15 cellular contexts compared by ENCODE assay signal in genomic region chr4:148061139-148061476, GRCh38.
A peak's percentile ranks its signal among the peaks of the same experiment; 100 is the strongest.
DNase-seq lines count a peak whose midpoint lies in the region; ATAC-seq and TF ChIP-seq lines count a peak whose summit lies in the region.
"Had no signal": no experiment of that assay in that cellular context is flagged by ENCODE, and none has a peak within 500 bp of the region (broad histone marks: within the 10 kb centered on the region; RNA-seq: fewer than 3 reads in every experiment).

No MANE protein-coding gene starts in this region.

- no peak overlapping the region for H3K27ac ChIP-seq in adrenal gland
- H3K27ac ChIP-seq: sigmoid colon had no signal

- TF ChIP-seq POLR2A in adrenal gland (IDR thresholded peaks at IDR 0.05): no peak

- no peaks in the 10 kb centered on the region for H3K27me3 ChIP-seq in adrenal gland
- H3K27me3 ChIP-seq: sigmoid colon had no signal

- H3K4me1 Mint-ChIP-seq in stimulated activated naive CD8-positive, alpha-beta T cell treated with anti-CD3 and anti-CD28 coated beads, Interleukin-15, Interleukin-2, amounts not matched to agents 100 ng/mL and 50 ng/mL, for 24 hours (ENCODE audit: low read depth): peaks cover 56% of the 10 kb centered on the region
- H3K4me1 Mint-ChIP-seq in immature natural killer cell: peaks cover 41 to 55% of the 10 kb centered on the region in 2 donors

- 36 to 47% (median 42%) methylated on average over 4 of the region's 4 CpGs for WGBS in adrenal gland, 4 donors

- DNase-seq in stimulated activated naive CD8-positive, alpha-beta T cell treated with anti-CD3 and anti-CD28 coated beads, Interleukin-15, Interleukin-2, amounts not matched to agents 100 U/mL and 50 U/mL, for 24 hours: no peak
- DNase-seq in OCI-M1 (lab: John Stamatoyannopoulos, UW) (peak; percentile 36), immature natural killer cell (no peak), NAMALWA (ENCODE audit: low spot score) (no peak), RPMI8226 (no peak), adrenal gland (no peak)
- DNase-seq: effector CD4-positive, alpha-beta T cell; GOT3; NCI-H446 treated with DMSO at 0.1 percent for 48 hours; SHP77; sigmoid colon had no signal

- no peaks in the 10 kb centered on the region for H3K27me3 Mint-ChIP-seq in stimulated activated naive CD8-positive, alpha-beta T cell treated with anti-CD3 and anti-CD28 coated beads, Interleukin-15, Interleukin-2, amounts not matched to agents 100 ng/mL and 50 ng/mL, for 24 hours
- H3K27me3 Mint-ChIP-seq in immature natural killer cell (ENCODE audit: low read depth in 3 of 3): peaks cover 0 to 4% (median 0%) of the 10 kb centered on the region in 3 donors

- H3K36me3 Mint-ChIP-seq in stimulated activated naive CD8-positive, alpha-beta T cell treated with anti-CD3 and anti-CD28 coated beads, Interleukin-15, Interleukin-2, amounts not matched to agents 100 ng/mL and 50 ng/mL, for 24 hours (ENCODE audit: low read depth): peaks cover 9% of the 10 kb centered on the region
- H3K36me3 Mint-ChIP-seq in immature natural killer cell: peaks cover 6 to 15% (median 13%) of the 10 kb centered on the region in 3 donors
- H3K36me3 Mint-ChIP-seq: brain had no signal

- H3K9me3 Mint-ChIP-seq in stimulated activated naive CD8-positive, alpha-beta T cell treated with anti-CD3 and anti-CD28 coated beads, Interleukin-15, Interleukin-2, amounts not matched to agents 100 ng/mL and 50 ng/mL, for 24 hours: peaks cover 3% of the 10 kb centered on the region
- no peaks in the 10 kb centered on the region for H3K9me3 Mint-ChIP-seq in immature natural killer cell
- H3K9me3 Mint-ChIP-seq: nephron had no signal

- peaks cover 0 to 6% of the 10 kb centered on the region in 2 donors for H3K36me3 ChIP-seq in adrenal gland (replicated peaks in 1 of 2)

- no peaks in the 10 kb centered on the region for H3K9me3 ChIP-seq in adrenal gland (replicated peaks in 1 of 3)
- H3K9me3 ChIP-seq: sigmoid colon had no signal

- no peak for TF ChIP-seq CTCF in adrenal gland (IDR thresholded peaks at IDR 0.05)

- intact Hi-C loops in adrenal gland (cut with DNase I): no loop called here

- peak overlapping the region; percentile 92 for H3K27ac Mint-ChIP-seq in stimulated activated naive CD8-positive, alpha-beta T cell treated with anti-CD3 and anti-CD28 coated beads, Interleukin-15, Interleukin-2, amounts not matched to agents 100 ng/mL and 50 ng/mL, for 24 hours
- H3K27ac Mint-ChIP-seq in immature natural killer cell: peak overlapping the region in 4 of 6 donors; percentile 9 to 57 (median 26)

- no peak for ATAC-seq in stimulated activated naive CD8-positive, alpha-beta T cell treated with anti-CD3 and anti-CD28 coated beads, Interleukin-15, Interleukin-2, amounts not matched to agents 100 U/mL and 50 U/mL, for 24 hours
- ATAC-seq in HG03039 (IDR thresholded peaks at IDR 0.05; ENCODE audit: unreplicated experiment): no peak

- peak overlapping the region; percentile 83 for H3K4me3 Mint-ChIP-seq in stimulated activated naive CD8-positive, alpha-beta T cell treated with anti-CD3 and anti-CD28 coated beads, Interleukin-15, Interleukin-2, amounts not matched to agents 100 ng/mL and 50 ng/mL, for 24 hours
- H3K4me3 Mint-ChIP-seq in immature natural killer cell: peak overlapping the region; percentile 19 to 74 (median 58)
- H3K4me3 Mint-ChIP-seq: brain, nephron had no signal

- no peak overlapping the region for H3K4me3 ChIP-seq in adrenal gland
- H3K4me3 ChIP-seq: sigmoid colon had no signal

- H3K4me1 ChIP-seq in adrenal gland (replicated peaks in 1 of 2): peaks cover 0 to 5% of the 10 kb centered on the region in 2 donors
